ENCODE assay signal across 8 cellular contexts in genomic region chr14:75985618-75986438, GRCh38. TPM values are rescaled to one million over a fixed set of nuclear protein-coding genes. Genes with fewer than 3 reads are reported as not detected.
DNase-seq lines count a peak whose midpoint lies in the region; ATAC-seq and TF ChIP-seq lines count a peak whose summit lies in the region.

Gene IFT43 (plus strand): TSS chr14:75985763. CDS start chr14:75985787, 24 bp downstream.

- H3K27ac ChIP-seq in coronary artery = peak within 1 kb of the TSS; percentile 87 to 97

- TF ChIP-seq CTCF in coronary artery (IDR thresholded peaks at IDR 0.05) = no peak

- H3K4me3 ChIP-seq in coronary artery = peak within 1 kb of the TSS; percentile 96

- ATAC-seq in GM19023 (IDR thresholded peaks at IDR 0.05; ENCODE audit: unreplicated experiment) (peak; percentile 69), HG03280 (IDR thresholded peaks at IDR 0.05; ENCODE audit: unreplicated experiment) (peak; percentile 57), left lobe of liver (peak; percentile 57)

- DNase-seq in AG08396 (ENCODE audit: low spot score) = peak; percentile 88
- DNase-seq in NCI-H526 (lab: John Stamatoyannopoulos, UW) = peak; percentile 74 to 83
- peak; percentile 93 for DNase-seq in activated CD4-positive, alpha-beta T cell treated with anti-CD3 and anti-CD28 coated beads, Interleukin-2, amount 50 U/mL, for 1 hour
- DNase-seq in coronary artery (ENCODE audit: low spot score) = peak; percentile 94
- peak; percentile 93 for DNase-seq in left lobe of liver (ENCODE audit: low spot score)
- peak; percentile 92 to 93 for DNase-seq in stimulated activated CD4-positive, alpha-beta T cell treated with anti-CD3 and anti-CD28 coated beads, Interleukin-2, amount 100 ng/mL, for 24 hours

RNA-seq across cellular contexts. Expression of gene IFT43, which starts in this region (rescaled TPM):
- 13.7 TPM for total RNA-seq in left lobe of liver

Comparison
In these comparisons a context has a peak if more than half of its experiments do, and no peak if none do; other contexts are left out.
1. Peak in every context shown above with its lines: DNase-seq, ATAC-seq, H3K4me3 ChIP-seq and H3K27ac ChIP-seq.